In the genomic region with DNA sequence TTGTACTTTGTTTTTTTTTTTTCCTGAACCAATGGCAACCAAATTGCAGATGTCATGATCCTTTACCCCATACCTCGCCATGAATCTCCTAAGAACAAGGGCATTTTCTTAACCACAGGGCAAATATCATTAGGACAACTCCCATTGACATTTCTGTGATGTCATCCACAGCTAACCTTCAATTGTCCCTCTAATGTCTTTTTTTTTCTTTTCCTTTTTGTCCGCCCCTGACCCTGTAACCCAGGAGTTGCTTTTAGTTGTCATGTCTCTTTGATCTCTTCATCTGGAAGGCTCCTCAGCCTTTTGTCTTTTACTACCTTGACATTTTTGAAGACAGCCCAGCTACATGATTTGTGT, we compare ENCODE assay signal across 8 cellular contexts. TPM values are rescaled to one million over a fixed set of nuclear protein-coding genes. Genes with fewer than 3 reads are reported as not detected.
DNase-seq lines count a peak whose midpoint lies in the region; ATAC-seq, FAIRE-seq and TF ChIP-seq lines count a peak whose summit lies in the region.

No MANE protein-coding gene starts in this region.

- H3K27ac Mint-ChIP-seq in T-cell = peak overlapping the region; percentile 89 to 90

- TF ChIP-seq CTCF in GM12864 (IDR thresholded peaks at IDR 0.05; ENCODE audit: low read depth, low read length, missing control alignments) (no peak), fibroblast of the aortic adventitia (IDR thresholded peaks at IDR 0.05; ENCODE audit: insufficient read depth, low read length) (no peak), gastrocnemius medialis (IDR thresholded peaks at IDR 0.05 in 4 of 5, conservative IDR thresholded peaks at IDR 0.05 in 1 of 5) (no peak)

- CTCF ChIA-PET in T-cell (lab: Charles Lee) = no interaction called here

- no peaks in the 10 kb centered on the region for H3K36me3 ChIP-seq in gastrocnemius medialis

- H3K27me3 Mint-ChIP-seq in T-cell = no peaks in the 10 kb centered on the region

- peaks cover 16 to 23% (median 18%) of the 10 kb centered on the region in 3 donors for H3K4me1 Mint-ChIP-seq in T-cell

- peak overlapping the region; percentile 94 for H3K4me3 ChIP-seq in GM12864 (ENCODE audit: low read depth, low read length)
- peak overlapping the region; percentile 82 for H3K4me3 ChIP-seq in fibroblast of the aortic adventitia (ENCODE audit: low read depth, low read length)
- peak overlapping the region; percentile 77 to 91 (median 88) for H3K4me3 ChIP-seq in gastrocnemius medialis

- in situ Hi-C loops in gastrocnemius medialis (cut with MboI; ENCODE audit: low sequenced_read_pairs in 4 of 4) = no loop called here

- POLR2A ChIA-PET in T-cell (lab: Charles Lee) = no interaction called here

- H3K9me3 ChIP-seq in gastrocnemius medialis = no peaks in the 10 kb centered on the region

- no peak for TF ChIP-seq POLR2A in gastrocnemius medialis (IDR thresholded peaks at IDR 0.05)
- TF ChIP-seq POLR2A in H54 (IDR thresholded peaks at IDR 0.05; ENCODE audit: low read depth, low read length) = no peak

- H3K9me3 Mint-ChIP-seq in T-cell = no peaks in the 10 kb centered on the region

- no peaks in the 10 kb centered on the region for H3K27me3 ChIP-seq in gastrocnemius medialis

- H3K4me1 ChIP-seq in gastrocnemius medialis = peaks cover 13 to 17% of the 10 kb centered on the region in 2 donors

- peak overlapping the region; percentile 39 to 77 (median 64) for H3K27ac ChIP-seq in gastrocnemius medialis

- peaks cover 13% of the 10 kb centered on the region for H3K36me3 Mint-ChIP-seq in T-cell

- H3K4me3 Mint-ChIP-seq in T-cell = peak overlapping the region; percentile 77 to 87 (median 78)

- DNase-seq in GM12864 (ENCODE audit: low read depth) (no peak), T-cell (no peak), fibroblast of the aortic adventitia (ENCODE audit: low read depth) (no peak), gastrocnemius medialis (no peak), posterior vena cava (ENCODE audit: low spot score) (no peak), H54 (ENCODE audit: insufficient read length, low spot score) (no peak), cerebellum (ENCODE audit: low spot score) (no peak)

- intact Hi-C loops in gastrocnemius medialis (cut with DNase I; ENCODE audit: low total_unique reads) (no loop called here), posterior vena cava (cut with DNase I) (no loop called here)

- no peak for FAIRE-seq in H54 (lab: Jason Lieb, UNC)

- no peak for ATAC-seq in T-cell (replicated peaks in 1 of 4)
- peak; percentile 5 to 16 for ATAC-seq in gastrocnemius medialis
- no peak for ATAC-seq in HG03342 (IDR thresholded peaks at IDR 0.05; ENCODE audit: unreplicated experiment)

RNA-seq across cellular contexts. Expression of a gene that starts 0.4 kb away (rescaled TPM):
- total RNA-seq in T-cell (10 to 100 TPM; 26.2 to 33.6 (median 29.7) TPM), fibroblast of the aortic adventitia (ENCODE audit: low replicate concordance) (16.8 and 50.6 TPM in 2 replicates), gastrocnemius medialis (10 to 100 TPM; 15.1 to 27.5 (median 27.4) TPM), posterior vena cava (1 to 10 TPM; 5.9 to 6.3 TPM), cerebellum (5.4 TPM)

RNA-seq across cellular contexts. Expression of a gene that starts 31.6 kb away (rescaled TPM):
- under 1 TPM in 2 of 5 donors, not detected in 3; 0.62 to 0.79 TPM for total RNA-seq in T-cell
- total RNA-seq in fibroblast of the aortic adventitia (ENCODE audit: low replicate concordance) = 1.6 and 4.6 TPM in 2 replicates
- total RNA-seq in gastrocnemius medialis = not detected
- 10 to 100 TPM; 32.3 to 54.2 TPM for total RNA-seq in posterior vena cava
- total RNA-seq in cerebellum = 6.9 TPM

RNA-seq across cellular contexts. Expression of a gene that starts 37.5 kb away (rescaled TPM):
- total RNA-seq in T-cell (10 to 100 TPM; 12.0 to 29.2 (median 25.7) TPM), fibroblast of the aortic adventitia (ENCODE audit: low replicate concordance) (32.9 and 37.7 TPM in 2 replicates), gastrocnemius medialis (10 to 100 TPM in 2 of 4 donors, 1 to 10 TPM in 2; 4.8 to 17.1 (median 9.7) TPM), posterior vena cava (10 to 100 TPM; 14.7 to 16.4 TPM), cerebellum (11.4 TPM)

Comparison
In these comparisons a context has a peak if more than half of its experiments do, and no peak if none do; other contexts are left out.
1. ATAC-seq: peak in gastrocnemius medialis (2 of 2); none in T-cell (0 of 4) and HG03342 (single experiment).
2. Peak in every context shown above with its lines, with median percentiles within 50 percentile points of each other: H3K4me3 ChIP-seq.